In genomic region chr3:10915395-10915794, GRCh38 we compare ENCODE assay signal across 24 cellular contexts.
"Had no signal": no experiment of that assay in that cellular context is flagged by ENCODE, and none has a peak within 500 bp of the region (broad histone marks: within the 10 kb centered on the region; RNA-seq: fewer than 3 reads in every experiment).

No MANE protein-coding gene starts in this region.

- DNase-seq: activated CD4-positive, alpha-beta memory T cell treated with anti-CD3 and anti-CD28 coated beads, Interleukin-2, amount 10 ng/mL, durations not matched to agents 7 days and 5 days; activated CD4-positive, alpha-beta T cell treated with anti-CD3 and anti-CD28 coated beads for 1 hour; activated CD4-positive, alpha-beta T cell treated with anti-CD3 and anti-CD28 coated beads for 4 hours; activated CD4-positive, alpha-beta T cell treated with anti-CD3 and anti-CD28 coated beads, Interleukin-2, amount 10 ng/mL, durations not matched to agents 7 days and 5 days; activated CD4-positive, alpha-beta T cell treated with anti-CD3 and anti-CD28 coated beads, Interleukin-2, amount 50 U/mL, for 4 hours; activated CD8-positive, alpha-beta memory T cell treated with anti-CD3 and anti-CD28 coated beads, Interleukin-2, amount 50 U/mL, for 48 hours; activated gamma-delta T cell; activated naive CD4-positive, alpha-beta T cell; activated naive CD4-positive, alpha-beta T cell treated with anti-CD3 and anti-CD28 coated beads, Interleukin-2, amount 10 ng/mL, durations not matched to agents 7 days and 5 days; activated naive CD8-positive, alpha-beta T cell treated with anti-CD3 and anti-CD28 coated beads, Interleukin-2, amount 10 ng/mL, durations not matched to agents 7 days and 5 days; activated T-cell treated with anti-CD3 and anti-CD28 coated beads for 4 hours; activated T-cell treated with anti-CD3 and anti-CD28 coated beads, Interleukin-2, amount 50 U/mL, for 24 hours; activated T-cell treated with anti-CD3 and anti-CD28 coated beads, Interleukin-2, amount 50 U/mL, for 72 hours; central memory CD4-positive, alpha-beta T cell; cerebellar nuclear complex; dorsolateral prefrontal cortex; effector memory CD4-positive, alpha-beta T cell; endodermal cell; foreskin fibroblast; gastrocnemius medialis; glutamatergic neuron; SW 1271; T-helper 1 cell; T-helper 17 cell had no signal
